In the genomic region with DNA sequence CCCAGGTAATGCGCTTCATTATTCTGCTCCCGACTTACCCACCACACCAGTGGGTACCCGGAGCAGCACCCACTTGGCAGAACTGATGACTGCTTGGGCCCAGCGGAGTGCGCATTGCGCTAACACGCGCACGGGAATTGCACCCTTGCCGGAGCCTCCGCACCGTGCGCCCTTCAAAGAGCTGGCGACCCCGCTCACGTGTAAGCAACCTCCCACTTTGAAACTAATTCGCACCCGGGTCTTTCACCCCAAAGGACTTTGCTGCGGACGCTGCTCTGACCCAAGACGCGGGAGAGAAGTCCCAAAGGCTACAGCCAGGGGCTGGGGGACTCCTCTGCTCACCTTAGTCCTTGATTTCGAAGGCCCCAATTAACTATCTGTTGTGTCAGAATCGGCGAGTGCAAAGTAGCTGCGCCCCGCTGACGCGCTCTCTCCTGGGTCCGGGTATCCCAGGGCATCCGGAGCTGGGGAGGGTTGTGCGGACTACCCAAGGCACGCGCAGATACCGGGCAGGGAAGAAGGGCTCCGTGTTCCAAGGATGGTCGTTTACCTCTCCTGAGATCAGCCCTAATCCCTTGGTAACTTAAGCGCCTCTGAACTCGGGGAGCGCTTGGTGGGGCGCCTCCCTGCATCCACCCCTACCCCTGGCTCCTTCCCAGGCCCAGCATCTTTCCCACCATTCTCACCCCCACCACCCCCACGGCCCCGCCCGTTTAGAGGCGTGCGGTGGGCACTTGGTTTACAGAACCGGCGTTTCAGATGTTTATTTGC, we compare ENCODE assay signal across 11 cellular contexts. TPM values are rescaled to one million over a fixed set of nuclear protein-coding genes. Genes with fewer than 3 reads are reported as not detected.
A peak's percentile ranks its signal among the peaks of the same experiment; 100 is the strongest.
DNase-seq lines count a peak whose midpoint lies in the region; ATAC-seq and TF ChIP-seq lines count a peak whose summit lies in the region.
"Had no signal": no experiment of that assay in that cellular context is flagged by ENCODE, and none has a peak within 500 bp of the region (broad histone marks: within the 10 kb centered on the region; RNA-seq: fewer than 3 reads in every experiment).

No MANE protein-coding gene starts in this region.

- intact Hi-C loops in left colon (cut with DNase I, micrococcal nuclease) = no loop called here

- H3K36me3 Mint-ChIP-seq in stimulated activated naive B cell treated with anti-CD40 and anti-IgM and Interleukin-4, amounts not matched to agents 10 μg/mL and 1 μg/mL and 100 μg/mL, for 72 hours = peaks cover 0 to 5% of the 10 kb centered on the region in 2 donors
- H3K36me3 Mint-ChIP-seq: activated CD8-positive, alpha-beta memory T cell treated with anti-CD3 and anti-CD28 coated beads, Interleukin-2, amount 10 ng/mL, durations not matched to agents 7 days and 5 days had no signal

- ATAC-seq in HG02943 (IDR thresholded peaks at IDR 0.05; ENCODE audit: low read depth, unreplicated experiment) = peak; percentile 9
- peak; percentile 6 for ATAC-seq in left colon
- no peak for ATAC-seq in stimulated activated naive B cell treated with anti-CD40 and anti-IgM and Interleukin-4, amounts not matched to agents 10 μg/mL and 1 μg/mL and 100 μg/mL, for 72 hours (replicated peaks)
- ATAC-seq in GM18861 (IDR thresholded peaks at IDR 0.05; ENCODE audit: unreplicated experiment) = no peak
- no peak for ATAC-seq in HG03520 (IDR thresholded peaks at IDR 0.05; ENCODE audit: unreplicated experiment)

- no peak overlapping the region for H3K4me3 Mint-ChIP-seq in stimulated activated naive B cell treated with anti-CD40 and anti-IgM and Interleukin-4, amounts not matched to agents 10 μg/mL and 1 μg/mL and 100 μg/mL, for 72 hours
- H3K4me3 Mint-ChIP-seq: activated CD8-positive, alpha-beta memory T cell treated with anti-CD3 and anti-CD28 coated beads, Interleukin-2, amount 10 ng/mL, durations not matched to agents 7 days and 5 days had no signal

- peaks cover 85 to 93% of the 10 kb centered on the region in 2 donors for H3K27me3 Mint-ChIP-seq in stimulated activated naive B cell treated with anti-CD40 and anti-IgM and Interleukin-4, amounts not matched to agents 10 μg/mL and 1 μg/mL and 100 μg/mL, for 72 hours

- peaks cover 0 to 19% of the 10 kb centered on the region in 2 donors for H3K4me1 Mint-ChIP-seq in stimulated activated naive B cell treated with anti-CD40 and anti-IgM and Interleukin-4, amounts not matched to agents 10 μg/mL and 1 μg/mL and 100 μg/mL, for 72 hours
- H3K4me1 Mint-ChIP-seq: activated CD8-positive, alpha-beta memory T cell treated with anti-CD3 and anti-CD28 coated beads, Interleukin-2, amount 10 ng/mL, durations not matched to agents 7 days and 5 days had no signal

- peak overlapping the region; percentile 14 for H3K27ac Mint-ChIP-seq in stimulated activated naive B cell treated with anti-CD40 and anti-IgM and Interleukin-4, amounts not matched to agents 10 μg/mL and 1 μg/mL and 100 μg/mL, for 72 hours
- H3K27ac Mint-ChIP-seq: activated CD8-positive, alpha-beta memory T cell treated with anti-CD3 and anti-CD28 coated beads, Interleukin-2, amount 10 ng/mL, durations not matched to agents 7 days and 5 days; naive thymus-derived CD8-positive, alpha-beta T cell had no signal

- TF ChIP-seq CTCF in astrocyte of the cerebellum (IDR thresholded peaks at IDR 0.05; ENCODE audit: low read depth, low read length, missing control alignments) = no peak

- H3K4me3 ChIP-seq in astrocyte of the cerebellum (ENCODE audit: low read depth, low read length) = peak overlapping the region; percentile 33

- in situ Hi-C loops in astrocyte of the cerebellum (cut with HindIII; ENCODE audit: low sequenced_read_pairs) = no loop called here

- DNase-seq in astrocyte of the cerebellum (ENCODE audit: low read depth) (no peak), left colon (no peak), caudate nucleus (lab: John Stamatoyannopoulos, UW) (no peak), foreskin melanocyte (no peak)
- no peak for DNase-seq in stimulated activated naive B cell treated with anti-CD40 and anti-IgM and Interleukin-4, amounts not matched to agents 10 μg/mL and 1 μg/mL and 100 μg/mL, for 72 hours
- DNase-seq: activated CD8-positive, alpha-beta memory T cell treated with anti-CD3 and anti-CD28 coated beads, Interleukin-2, amount 10 ng/mL, durations not matched to agents 7 days and 5 days; naive thymus-derived CD8-positive, alpha-beta T cell had no signal

- no peak overlapping the region for H3K27ac ChIP-seq in caudate nucleus (ENCODE audit: low read depth, low read length)
- H3K27ac ChIP-seq: heart left ventricle had no signal

- H3K9me3 Mint-ChIP-seq in stimulated activated naive B cell treated with anti-CD40 and anti-IgM and Interleukin-4, amounts not matched to agents 10 μg/mL and 1 μg/mL and 100 μg/mL, for 72 hours = peaks cover 0 to 3% of the 10 kb centered on the region in 2 donors

RNA-seq across cellular contexts. Expression of a gene that starts 13.1 kb away (rescaled TPM):
- total RNA-seq in left colon = 100 to 1,000 TPM; 219 to 240 TPM

Comparison
In these comparisons a context has a peak if more than half of its experiments do, and no peak if none do; other contexts are left out.
1. ATAC-seq: peak in HG02943 (single experiment) and left colon (single experiment); none in stimulated activated naive B cell treated with anti-CD40 and anti-IgM and Interleukin-4, amounts not matched to agents 10 μg/mL and 1 μg/mL and 100 μg/mL, for 72 hours (0 of 2), GM18861 (single experiment) and HG03520 (single experiment).